Comparison of ENCODE assay signal across 25 cellular contexts in the genomic region with DNA sequence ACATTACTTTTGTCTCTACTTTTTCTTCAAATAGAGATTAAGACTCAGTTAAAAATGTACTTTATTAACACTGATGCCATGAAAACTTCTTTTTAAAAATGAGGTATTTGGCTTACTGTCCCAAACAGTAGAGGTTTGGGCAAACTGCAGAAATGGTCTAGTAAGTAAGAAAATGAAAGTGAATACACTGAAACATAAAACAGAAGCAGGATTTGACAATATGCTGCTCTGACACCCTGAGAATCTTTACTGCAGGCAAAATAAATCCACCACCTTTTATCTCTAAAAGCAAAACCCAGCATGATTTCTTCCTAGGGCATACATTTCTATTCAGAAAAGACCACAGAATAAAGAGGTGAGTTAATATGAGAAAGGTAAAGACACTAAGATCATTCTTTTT.
DNase-seq lines count a peak whose midpoint lies in the region; ATAC-seq and TF ChIP-seq lines count a peak whose summit lies in the region.
"Had no signal": no experiment of that assay in that cellular context is flagged by ENCODE, and none has a peak within 500 bp of the region (broad histone marks: within the 10 kb centered on the region; RNA-seq: fewer than 3 reads in every experiment).

No MANE protein-coding gene starts in this region.

- peak overlapping the region; percentile 50 for H3K4me3 Mint-ChIP-seq in GM23338
- H3K4me3 Mint-ChIP-seq: activated naive CD4-positive, alpha-beta T cell treated with anti-CD3 and anti-CD28 coated beads, Interleukin-2, amount 50 U/mL, for 24 hours; B cell; CD8-positive, alpha-beta memory T cell; central memory CD8-positive, alpha-beta T cell; naive B cell had no signal

- no peaks in the 10 kb centered on the region for H3K79me2 ChIP-seq in GM23338 (replicated peaks; ENCODE audit: insufficient read depth)

- ATAC-seq in GM23338 = no peak
- ATAC-seq in lower lobe of right lung = no peak
- no peak for ATAC-seq in HG02981 (IDR thresholded peaks at IDR 0.05; ENCODE audit: unreplicated experiment)
- ATAC-seq: left colon, Panc1 had no signal

- H3F3A ChIP-seq in GM23338 (replicated peaks; ENCODE audit: low read depth) = 0 out of 2 replicates have a peak, but pooled peaks cover 3% of the 10 kb centered on the region

- no peak overlapping the region for H2AFZ ChIP-seq in GM23338
- H2AFZ ChIP-seq: GM23248 had no signal

- no peaks in the 10 kb centered on the region for H3K27me3 Mint-ChIP-seq in GM23338 (ENCODE audit: insufficient read depth, low read depth, poor library complexity)
- H3K27me3 Mint-ChIP-seq: activated naive CD4-positive, alpha-beta T cell treated with anti-CD3 and anti-CD28 coated beads, Interleukin-2, amount 50 U/mL, for 24 hours; B cell; CD8-positive, alpha-beta memory T cell; central memory CD8-positive, alpha-beta T cell; naive B cell had no signal

- H3K9me3 Mint-ChIP-seq in GM23338 = no peaks in the 10 kb centered on the region
- H3K9me3 Mint-ChIP-seq: activated naive CD4-positive, alpha-beta T cell treated with anti-CD3 and anti-CD28 coated beads, Interleukin-2, amount 50 U/mL, for 24 hours; CD8-positive, alpha-beta memory T cell; central memory CD8-positive, alpha-beta T cell; naive B cell had no signal

- DNase-seq in GM23338 (ENCODE audit: low spot score) (no peak), NCI-H146 (lab: John Stamatoyannopoulos, UW) (peak; percentile 34), fibroblast of villous mesenchyme (ENCODE audit: low read depth) (peak; percentile 52), sigmoid colon (no peak), lower lobe of right lung (no peak), thyroid gland (no peak)
- DNase-seq: CD8-positive, alpha-beta memory T cell; DMS153; GM23248; left colon; mesendoderm; naive B cell; NCI-H1694; NCI-H524; SHP77 treated with DMSO at 0.1 percent for 48 hours; stimulated activated CD4-positive, alpha-beta T cell treated with anti-CD3 and anti-CD28 coated beads, Interleukin-4, amount 100 ng/mL, for 4 hours; stimulated activated naive CD4-positive, alpha-beta T cell had no signal

- intact Hi-C loops in sigmoid colon (cut with DNase I) (no loop called here), lower lobe of right lung (cut with DNase I) (no loop called here), thyroid gland (cut with DNase I) (no loop called here)

- no peak for TF ChIP-seq EP300 in sigmoid colon (IDR thresholded peaks at IDR 0.05)

- peaks cover 48% of the 10 kb centered on the region for H3K4me1 Mint-ChIP-seq in GM23338
- H3K4me1 Mint-ChIP-seq: activated naive CD4-positive, alpha-beta T cell treated with anti-CD3 and anti-CD28 coated beads, Interleukin-2, amount 50 U/mL, for 24 hours; B cell; CD8-positive, alpha-beta memory T cell; central memory CD8-positive, alpha-beta T cell; naive B cell had no signal

- H3K4me1 ChIP-seq in GM23338 (ENCODE audit: insufficient read depth) (peaks cover 46% of the 10 kb centered on the region), sigmoid colon (peaks cover 2 to 55% (median 37%) of the 10 kb centered on the region in 4 donors), lower lobe of right lung (peaks cover 15% of the 10 kb centered on the region), thyroid gland (no peaks in the 10 kb centered on the region)
- H3K4me1 ChIP-seq: ascending aorta had no signal

- H3K4me3 ChIP-seq in GM23338 (peak overlapping the region; percentile 36), fibroblast of villous mesenchyme (ENCODE audit: low read depth, low read length) (no peak overlapping the region), sigmoid colon (no peak overlapping the region), lower lobe of right lung (no peak overlapping the region), thyroid gland (replicated peaks in 1 of 3) (no peak overlapping the region)
- H3K4me3 ChIP-seq: ascending aorta, GM23248, right atrium auricular region, thoracic aorta had no signal

- H3K9me2 ChIP-seq in GM23338 (ENCODE audit: insufficient read depth) = no peaks in the 10 kb centered on the region

- peak overlapping the region; percentile 69 for H3K4me2 ChIP-seq in GM23338

- TF ChIP-seq POLR2A in sigmoid colon (IDR thresholded peaks at IDR 0.05) (no peak), thyroid gland (IDR thresholded peaks at IDR 0.05) (no peak)

- H3K9me3 ChIP-seq in sigmoid colon (no peaks in the 10 kb centered on the region), lower lobe of right lung (no peaks in the 10 kb centered on the region), thyroid gland (no peaks in the 10 kb centered on the region)
- H3K9me3 ChIP-seq: ascending aorta, right atrium auricular region, thoracic aorta had no signal

- H3K27ac Mint-ChIP-seq in GM23338 = peak overlapping the region; percentile 97
- H3K27ac Mint-ChIP-seq: activated naive CD4-positive, alpha-beta T cell treated with anti-CD3 and anti-CD28 coated beads, Interleukin-2, amount 50 U/mL, for 24 hours; B cell had no signal

- peak overlapping the region; percentile 94 for H3K27ac ChIP-seq in GM23338 (ENCODE audit: low read depth)
- H3K27ac ChIP-seq in sigmoid colon = peak overlapping the region; percentile 18 to 79 (median 68)
- H3K27ac ChIP-seq in lower lobe of right lung = no peak overlapping the region
- no peak overlapping the region for H3K27ac ChIP-seq in thyroid gland
- H3K27ac ChIP-seq: ascending aorta, GM23248, thoracic aorta had no signal

- H3K27me3 ChIP-seq in GM23338 (ENCODE audit: insufficient read depth) (no peaks in the 10 kb centered on the region), sigmoid colon (no peaks in the 10 kb centered on the region), lower lobe of right lung (ENCODE audit: low read depth) (no peaks in the 10 kb centered on the region), thyroid gland (no peaks in the 10 kb centered on the region)
- H3K27me3 ChIP-seq: ascending aorta, right atrium auricular region had no signal

- TF ChIP-seq CTCF in GM23338 (conservative IDR thresholded peaks at IDR 0.05; ENCODE audit: low read depth in 2 of 2) = no peak
- no peak for TF ChIP-seq CTCF in fibroblast of villous mesenchyme (IDR thresholded peaks at IDR 0.05; ENCODE audit: insufficient read depth, low read depth, low read length)
- no peak for TF ChIP-seq CTCF in sigmoid colon (IDR thresholded peaks at IDR 0.05)
- no peak for TF ChIP-seq CTCF in lower lobe of right lung (IDR thresholded peaks at IDR 0.05)
- TF ChIP-seq CTCF in thyroid gland (IDR thresholded peaks at IDR 0.05) = no peak

- H4K20me1 ChIP-seq in GM23338 (replicated peaks; ENCODE audit: insufficient read depth) = no peaks in the 10 kb centered on the region

- H3K36me3 Mint-ChIP-seq in GM23338 (ENCODE audit: low read depth) = peaks cover 4% of the 10 kb centered on the region; the same call in 2 of the 3 replicates

- H3K36me3 ChIP-seq in GM23338 (ENCODE audit: insufficient read depth) (no peaks in the 10 kb centered on the region), sigmoid colon (no peaks in the 10 kb centered on the region), lower lobe of right lung (peaks cover 2% of the 10 kb centered on the region), thyroid gland (no peaks in the 10 kb centered on the region)
- H3K36me3 ChIP-seq: ascending aorta, right atrium auricular region, thoracic aorta had no signal

TF ChIP-seq in GM23338, 12 proteins besides CTCF, POLR2A, EP300 and RAD21 (continues in another document):
- TF ChIP-seq POLR2AphosphoS5 (IDR thresholded peaks at IDR 0.05; ENCODE audit: low read depth) (no peak), STAT1 (IDR thresholded peaks at IDR 0.05; ENCODE audit: unreplicated experiment) (no peak)

Comparison
In these comparisons a context has a peak if more than half of its experiments do, and no peak if none do; other contexts are left out.
1. DNase-seq: peak in NCI-H146 (single experiment) and fibroblast of villous mesenchyme (single experiment); none in GM23338 (single experiment), sigmoid colon (single experiment), lower lobe of right lung (single experiment) and thyroid gland (0 of 2).
2. H3K27ac ChIP-seq: peak in GM23338 (single experiment) and sigmoid colon (4 of 4); none in lower lobe of right lung (single experiment) and thyroid gland (0 of 3).